Comparison of ENCODE assay signal across 8 cellular contexts in the genomic region with DNA sequence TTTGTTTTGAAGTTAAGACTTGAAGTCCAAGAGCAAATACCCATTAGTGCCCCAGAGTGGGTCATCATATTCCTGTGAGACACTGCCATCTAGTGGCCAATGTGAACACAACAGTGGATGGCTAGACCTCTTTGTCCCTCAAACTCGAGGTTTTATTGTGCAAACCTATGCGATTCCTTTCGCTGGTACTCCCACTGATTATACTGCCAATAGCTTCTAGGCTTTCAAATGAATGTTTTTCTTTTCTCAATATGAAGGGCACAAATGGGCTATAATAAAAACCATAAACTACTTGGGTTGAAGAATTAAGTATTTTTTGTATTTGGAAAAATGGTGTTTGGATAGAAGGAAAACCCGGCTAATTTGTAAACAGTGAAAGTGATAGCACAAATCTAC.
DNase-seq lines count a peak whose midpoint lies in the region; ATAC-seq and TF ChIP-seq lines count a peak whose summit lies in the region.

No MANE protein-coding gene starts in this region.

- H3K4me1 Mint-ChIP-seq in memory B cell, result no peaks in the 10 kb centered on the region

- no peaks in the 10 kb centered on the region for H3K36me3 ChIP-seq in BJ (ENCODE audit: control insufficient read depth, insufficient read depth, low read length)

- peak; percentile 19 for DNase-seq in BJ (ENCODE audit: low read depth)
- peak; percentile 43 to 76 for DNase-seq in NCI-H526 (lab: John Stamatoyannopoulos, UW)
- DNase-seq in activated CD4-positive, alpha-beta T cell treated with anti-CD3 and anti-CD28 coated beads, Interleukin-2, amount 50 U/mL, for 4 hours, result peak; percentile 59 to 60
- DNase-seq in ecto neural progenitor cell (ENCODE audit: low spot score), result peak; percentile 69
- peak; percentile 65 to 68 for DNase-seq in memory B cell (ENCODE audit: low spot score in 2 of 2)
- DNase-seq in stimulated activated CD8-positive, alpha-beta memory T cell treated with anti-CD3 and anti-CD28 coated beads, Interleukin-15, amount 100 ng/mL, for 48 hours (ENCODE audit: low read depth in 2 of 2), result peak; percentile 40 to 42

- peak; percentile 77 for TF ChIP-seq CTCF in BJ (IDR thresholded peaks at IDR 0.05; ENCODE audit: insufficient read depth, low read depth, low read length)

- no peak overlapping the region for H3K4me3 Mint-ChIP-seq in memory B cell

- CTCF ChIA-PET in BJ (lab: Yijun Ruan, JAX), result interaction anchor here (0.6 to 4.2 kb wide), 16 partner anchors 9 to 1786 kb away, joined by 3 to 25 read pairs (median 4); no protein-coding TSS in a partner anchor

- peak; percentile 80 for ATAC-seq in GM19035 (IDR thresholded peaks at IDR 0.05; ENCODE audit: unreplicated experiment)
- ATAC-seq in HG03460 (IDR thresholded peaks at IDR 0.05; ENCODE audit: unreplicated experiment), result peak; percentile 83
- ATAC-seq in memory B cell (ENCODE audit: low read depth), result peak; percentile 80

- POLR2A ChIA-PET in BJ (lab: Charles Lee), result interaction anchor here (0.6 kb wide), 1 partner anchor 157 kb away, joined by 3 read pairs; no protein-coding TSS in a partner anchor

- no peak overlapping the region for H3K4me3 ChIP-seq in BJ (ENCODE audit: low read depth, low read length)

- H3K27me3 Mint-ChIP-seq in memory B cell, result peaks cover 7% of the 10 kb centered on the region

- no peaks in the 10 kb centered on the region for H3K36me3 Mint-ChIP-seq in memory B cell

- no peak overlapping the region for H3K27ac Mint-ChIP-seq in memory B cell

- no peaks in the 10 kb centered on the region for H3K9me3 Mint-ChIP-seq in memory B cell

- H3K27me3 ChIP-seq in BJ (ENCODE audit: control insufficient read depth, insufficient read depth, low read length), result peaks cover 3% of the 10 kb centered on the region; the same call in 1 of the 2 replicates

Comparison
In these comparisons a context has a peak if more than half of its experiments do, and no peak if none do; other contexts are left out.
1. DNase-seq: peak in every context shown above with its lines; median percentile 69 in ecto neural progenitor cell; 66 in memory B cell; 60 in NCI-H526; 60 in activated CD4-positive, alpha-beta T cell treated with anti-CD3 and anti-CD28 coated beads, Interleukin-2, amount 50 U/mL, for 4 hours; 41 in stimulated activated CD8-positive, alpha-beta memory T cell treated with anti-CD3 and anti-CD28 coated beads, Interleukin-15, amount 100 ng/mL, for 48 hours; 19 in BJ.